13 cellular contexts compared by ENCODE assay signal in the genomic region with DNA sequence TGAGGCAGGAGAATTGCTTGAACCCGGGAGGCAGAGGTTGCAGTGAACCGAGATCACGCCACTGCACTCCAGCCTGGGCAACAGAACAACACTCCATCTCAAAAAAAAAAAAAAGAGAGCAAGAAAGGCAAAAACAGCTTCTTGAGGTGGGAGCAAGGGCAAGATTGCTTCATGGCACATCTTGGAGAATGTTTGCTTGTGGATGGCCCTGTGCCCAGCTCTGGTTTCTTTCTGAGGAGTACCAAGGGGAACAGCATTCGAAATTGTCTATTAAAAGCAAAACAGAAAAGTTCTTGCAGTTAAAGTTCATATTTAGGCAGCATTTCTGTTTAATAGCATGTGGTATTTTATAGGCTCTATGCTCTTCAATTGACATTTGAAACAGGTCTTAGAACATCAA.
DNase-seq lines count a peak whose midpoint lies in the region; ATAC-seq and TF ChIP-seq lines count a peak whose summit lies in the region.
"Had no signal": no experiment of that assay in that cellular context is flagged by ENCODE, and none has a peak within 500 bp of the region (broad histone marks: within the 10 kb centered on the region; RNA-seq: fewer than 3 reads in every experiment).

No MANE protein-coding gene starts in this region.

- no peak overlapping the region for H2BK120ac ChIP-seq in mesenchymal stem cell (ENCODE audit: low read depth, low read length)

- H3K9me3 ChIP-seq in tibial artery: no peaks in the 10 kb centered on the region
- H3K9me3 ChIP-seq in mesenchymal stem cell (ENCODE audit: control insufficient read depth, low read length): no peaks in the 10 kb centered on the region
- H3K9me3 ChIP-seq: BLaER1 had no signal

- H3K27ac Mint-ChIP-seq in activated T-helper 1 cell treated with anti-CD3 and anti-CD28 coated beads, Interleukin-12 subunit alpha, Interleukin-12 subunit beta, Interleukin-2, Interleukin-4 antibody, amounts not matched to agents 30 ng/mL and 10 ng/mL and 1 ng/mL, durations not matched to agents 14 hours and 24 hours and 36 hours: no peak overlapping the region

- WGBS in mesenchymal stem cell: no CpG with 5 or more reads among the region's 4 CpGs

- no peaks in the 10 kb centered on the region for H3K36me3 Mint-ChIP-seq in activated T-helper 1 cell treated with anti-CD3 and anti-CD28 coated beads, Interleukin-12 subunit alpha, Interleukin-12 subunit beta, Interleukin-2, Interleukin-4 antibody, amounts not matched to agents 30 ng/mL and 10 ng/mL and 1 ng/mL, durations not matched to agents 14 hours and 24 hours and 36 hours (ENCODE audit: low read depth)

- H3K4ac ChIP-seq in mesenchymal stem cell (ENCODE audit: low read depth in 1 of 2, low read length in 2 of 2): no peak overlapping the region

- no peak overlapping the region for H3K9ac ChIP-seq in mesenchymal stem cell (ENCODE audit: low read length)
- H3K9ac ChIP-seq: BLaER1, GM23248 had no signal

- H2BK5ac ChIP-seq in mesenchymal stem cell (ENCODE audit: low read depth, low read length, poor library complexity, severe bottlenecking): no peak overlapping the region

- H2AFZ ChIP-seq in mesenchymal stem cell (ENCODE audit: low read depth, low read length): no peak overlapping the region
- H2AFZ ChIP-seq: GM23248 had no signal

- no peak for DNase-seq in coronary artery (ENCODE audit: low spot score)
- DNase-seq in left colon: peak; percentile 14 to 38
- DNase-seq in pons (ENCODE audit: low spot score): peak; percentile 11
- DNase-seq in tibial artery: peak; percentile 37 to 75
- DNase-seq in posterior vena cava (ENCODE audit: low spot score): no peak
- DNase-seq in activated T-helper 1 cell treated with anti-CD3 and anti-CD28 coated beads, Interleukin-12 subunit alpha, Interleukin-12 subunit beta, Interleukin-2, Interleukin-4 antibody, amounts not matched to agents 30 ng/mL and 10 ng/mL and 1 ng/mL, durations not matched to agents 14 hours and 24 hours and 36 hours (ENCODE audit: low spot score): no peak
- DNase-seq in mesenchymal stem cell: no peak
- DNase-seq: 8988T; AML-193; CD8-positive, alpha-beta memory T cell; GM23248 had no signal

- ATAC-seq in left colon: no peak
- ATAC-seq: HCT116 had no signal

- TF ChIP-seq CTCF in coronary artery (IDR thresholded peaks at IDR 0.05): no peak
- no peak for TF ChIP-seq CTCF in tibial artery (IDR thresholded peaks at IDR 0.05)

- H3K4me2 ChIP-seq in mesenchymal stem cell (ENCODE audit: low read length, poor library complexity, severe bottlenecking): no peak overlapping the region
- H3K4me2 ChIP-seq: BLaER1 had no signal

- no peak overlapping the region for H3K18ac ChIP-seq in mesenchymal stem cell (ENCODE audit: low read depth in 1 of 2, low read length in 2 of 2)

- H3K27me3 ChIP-seq in tibial artery (no peaks in the 10 kb centered on the region), mesenchymal stem cell (ENCODE audit: control insufficient read depth in 1 of 2, insufficient read depth in 1 of 2, low read length in 2 of 2) (peaks cover 4 to 19% of the 10 kb centered on the region in 2 experiments)
- H3K27me3 ChIP-seq: BLaER1 had no signal

- H2AK5ac ChIP-seq in mesenchymal stem cell (ENCODE audit: low read length, severe bottlenecking): no peak overlapping the region

- no peaks in the 10 kb centered on the region for H3K9me3 Mint-ChIP-seq in activated T-helper 1 cell treated with anti-CD3 and anti-CD28 coated beads, Interleukin-12 subunit alpha, Interleukin-12 subunit beta, Interleukin-2, Interleukin-4 antibody, amounts not matched to agents 30 ng/mL and 10 ng/mL and 1 ng/mL, durations not matched to agents 14 hours and 24 hours and 36 hours
- H3K9me3 Mint-ChIP-seq: CD8-positive, alpha-beta memory T cell had no signal

- no peak overlapping the region for H2BK12ac ChIP-seq in mesenchymal stem cell (ENCODE audit: low read length in 2 of 2)

- intact Hi-C loops in left colon (cut with DNase I, micrococcal nuclease): no loop called here
- intact Hi-C loops in tibial artery (cut with DNase I; ENCODE audit: low total_unique reads): no loop called here
- intact Hi-C loops in posterior vena cava (cut with DNase I): no loop called here
- intact Hi-C loops in activated T-helper 1 cell treated with anti-CD3 and anti-CD28 coated beads, Interleukin-12 subunit alpha, Interleukin-12 subunit beta, Interleukin-2, Interleukin-4 antibody, amounts not matched to agents 30 ng/mL and 10 ng/mL and 1 ng/mL, durations not matched to agents 14 hours and 24 hours and 36 hours (cut with micrococcal nuclease): no loop called here

- H3K27ac ChIP-seq in coronary artery (peak overlapping the region; percentile 5 to 14), tibial artery (peak overlapping the region; percentile 42 to 49), mesenchymal stem cell (ENCODE audit: low read length, poor library complexity, severe bottlenecking) (no peak overlapping the region)
- H3K27ac ChIP-seq: BLaER1, GM23248 had no signal

- no peak overlapping the region for H2BK15ac ChIP-seq in mesenchymal stem cell (ENCODE audit: low read depth, poor library complexity, severe bottlenecking)

- no peak overlapping the region for H3K4me3 Mint-ChIP-seq in activated T-helper 1 cell treated with anti-CD3 and anti-CD28 coated beads, Interleukin-12 subunit alpha, Interleukin-12 subunit beta, Interleukin-2, Interleukin-4 antibody, amounts not matched to agents 30 ng/mL and 10 ng/mL and 1 ng/mL, durations not matched to agents 14 hours and 24 hours and 36 hours
- H3K4me3 Mint-ChIP-seq: CD8-positive, alpha-beta memory T cell had no signal

- no peak overlapping the region for H3K14ac ChIP-seq in mesenchymal stem cell (ENCODE audit: low read length in 2 of 2)

- no peak overlapping the region for H3K4me3 ChIP-seq in coronary artery
- H3K4me3 ChIP-seq in tibial artery: no peak overlapping the region
- no peak overlapping the region for H3K4me3 ChIP-seq in mesenchymal stem cell (ENCODE audit: insufficient read depth in 1 of 2, low read depth in 1 of 2, low read length in 2 of 2)
- H3K4me3 ChIP-seq: BLaER1, GM23248 had no signal

- H4K91ac ChIP-seq in mesenchymal stem cell (ENCODE audit: low read length): no peak overlapping the region

- H3K36me3 ChIP-seq in tibial artery (no peaks in the 10 kb centered on the region), mesenchymal stem cell (ENCODE audit: control insufficient read depth in 1 of 2, insufficient read depth in 2 of 2, low read depth in 1 of 2, low read length in 2 of 2) (no peaks in the 10 kb centered on the region)
- H3K36me3 ChIP-seq: BLaER1 had no signal

- H3K79me1 ChIP-seq in mesenchymal stem cell (replicated peaks; ENCODE audit: low read length, poor library complexity, severe bottlenecking): no peaks in the 10 kb centered on the region

- peaks cover 6% of the 10 kb centered on the region for H3K27me3 Mint-ChIP-seq in activated T-helper 1 cell treated with anti-CD3 and anti-CD28 coated beads, Interleukin-12 subunit alpha, Interleukin-12 subunit beta, Interleukin-2, Interleukin-4 antibody, amounts not matched to agents 30 ng/mL and 10 ng/mL and 1 ng/mL, durations not matched to agents 14 hours and 24 hours and 36 hours (ENCODE audit: insufficient read depth)
- H3K27me3 Mint-ChIP-seq: CD8-positive, alpha-beta memory T cell had no signal

- H3K4me1 ChIP-seq in tibial artery: peaks cover 0 to 14% (median 4%) of the 10 kb centered on the region in 4 donors
- H3K4me1 ChIP-seq in mesenchymal stem cell (ENCODE audit: control insufficient read depth, insufficient read depth, low read depth, low read length): no peaks in the 10 kb centered on the region
- H3K4me1 ChIP-seq: BLaER1 had no signal

- H3K4me1 Mint-ChIP-seq in activated T-helper 1 cell treated with anti-CD3 and anti-CD28 coated beads, Interleukin-12 subunit alpha, Interleukin-12 subunit beta, Interleukin-2, Interleukin-4 antibody, amounts not matched to agents 30 ng/mL and 10 ng/mL and 1 ng/mL, durations not matched to agents 14 hours and 24 hours and 36 hours (ENCODE audit: low read depth): no peaks in the 10 kb centered on the region

- no peak overlapping the region for H3K23ac ChIP-seq in mesenchymal stem cell (ENCODE audit: low read length in 2 of 2)

- H4K8ac ChIP-seq in mesenchymal stem cell (ENCODE audit: low read length): no peak overlapping the region

Comparison
In these comparisons a context has a peak if more than half of its experiments do, and no peak if none do; other contexts are left out.
1. DNase-seq: peak in left colon (2 of 2), pons (single experiment) and tibial artery (2 of 2); none in coronary artery (single experiment), posterior vena cava (single experiment), activated T-helper 1 cell treated with anti-CD3 and anti-CD28 coated beads, Interleukin-12 subunit alpha, Interleukin-12 subunit beta, Interleukin-2, Interleukin-4 antibody, amounts not matched to agents 30 ng/mL and 10 ng/mL and 1 ng/mL, durations not matched to agents 14 hours and 24 hours and 36 hours (single experiment) and mesenchymal stem cell (single experiment).